1 cellular context compared by ENCODE assay signal in the genomic region with DNA sequence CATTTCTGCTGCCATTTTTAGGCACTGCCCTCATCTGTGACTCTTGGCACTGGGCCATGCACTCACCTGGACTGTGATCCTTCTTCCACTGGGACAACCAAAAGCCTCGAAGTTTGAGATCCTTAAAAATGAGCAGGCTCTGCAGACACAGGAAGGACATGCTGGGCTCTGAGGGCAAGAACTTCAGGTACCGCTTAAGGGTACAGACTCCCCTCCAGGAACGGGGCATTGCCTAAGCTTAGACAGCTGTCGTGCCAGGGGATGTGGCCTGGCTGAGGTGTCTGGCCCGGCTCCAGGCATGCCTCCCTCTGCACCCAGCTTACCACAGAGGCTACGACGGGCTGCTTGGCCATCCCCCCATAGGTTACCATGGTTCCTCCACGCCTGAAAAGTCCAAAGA.
TF ChIP-seq lines count a peak whose summit lies in the region.

No MANE protein-coding gene starts in this region.

TF ChIP-seq in IMR-90, 13 proteins besides CTCF, POLR2A, EP300 and RAD21:
- TF ChIP-seq MAFK (IDR thresholded peaks at IDR 0.05; ENCODE audit: low read depth, low read length) = no peak
- no peak for TF ChIP-seq CHD1 (IDR thresholded peaks at IDR 0.05; ENCODE audit: low read depth, low read length)
- TF ChIP-seq NFE2L2 (IDR thresholded peaks at IDR 0.05; ENCODE audit: low read depth, low read length) = no peak
- no peak for TF ChIP-seq CEBPB (IDR thresholded peaks at IDR 0.05; ENCODE audit: low read depth, low read length)
- TF ChIP-seq, protein P1, sequence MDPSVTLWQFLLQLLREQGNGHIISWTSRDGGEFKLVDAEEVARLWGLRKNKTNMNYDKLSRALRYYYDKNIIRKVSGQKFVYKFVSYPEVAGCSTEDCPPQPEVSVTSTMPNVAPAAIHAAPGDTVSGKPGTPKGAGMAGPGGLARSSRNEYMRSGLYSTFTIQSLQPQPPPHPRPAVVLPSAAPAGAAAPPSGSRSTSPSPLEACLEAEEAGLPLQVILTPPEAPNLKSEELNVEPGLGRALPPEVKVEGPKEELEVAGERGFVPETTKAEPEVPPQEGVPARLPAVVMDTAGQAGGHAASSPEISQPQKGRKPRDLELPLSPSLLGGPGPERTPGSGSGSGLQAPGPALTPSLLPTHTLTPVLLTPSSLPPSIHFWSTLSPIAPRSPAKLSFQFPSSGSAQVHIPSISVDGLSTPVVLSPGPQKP (IDR thresholded peaks at IDR 0.05; ENCODE audit: borderline replicate concordance, low read depth, low read length) = no peak
- TF ChIP-seq, protein P2, sequence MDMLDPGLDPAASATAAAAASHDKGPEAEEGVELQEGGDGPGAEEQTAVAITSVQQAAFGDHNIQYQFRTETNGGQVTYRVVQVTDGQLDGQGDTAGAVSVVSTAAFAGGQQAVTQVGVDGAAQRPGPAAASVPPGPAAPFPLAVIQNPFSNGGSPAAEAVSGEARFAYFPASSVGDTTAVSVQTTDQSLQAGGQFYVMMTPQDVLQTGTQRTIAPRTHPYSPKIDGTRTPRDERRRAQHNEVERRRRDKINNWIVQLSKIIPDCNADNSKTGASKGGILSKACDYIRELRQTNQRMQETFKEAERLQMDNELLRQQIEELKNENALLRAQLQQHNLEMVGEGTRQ (IDR thresholded peaks at IDR 0.05; ENCODE audit: low read depth, low read length) = no peak
- TF ChIP-seq RFX5 (IDR thresholded peaks at IDR 0.05; ENCODE audit: low read depth, low read length) = no peak
- TF ChIP-seq RCOR1 (IDR thresholded peaks at IDR 0.05; ENCODE audit: insufficient replicate concordance, low read length) = no peak
- no peak for TF ChIP-seq BHLHE40 (IDR thresholded peaks at IDR 0.05; ENCODE audit: low read depth, low read length)
- no peak for TF ChIP-seq SMC3 (IDR thresholded peaks at IDR 0.05; ENCODE audit: low read depth, low read length)
- TF ChIP-seq MAZ (IDR thresholded peaks at IDR 0.05; ENCODE audit: borderline replicate concordance, low read depth, low read length) = no peak
- TF ChIP-seq FOS (IDR thresholded peaks at IDR 0.05; ENCODE audit: low read depth, low read length) = no peak
- TF ChIP-seq MXI1 (IDR thresholded peaks at IDR 0.05; ENCODE audit: borderline replicate concordance, low read depth, low read length) = no peak
TF ChIP-seq in IMR-90: peak in this region for 0.
